8 cellular contexts compared by ENCODE assay signal in genomic region chr3:129608087-129608935, GRCh38. TPM values are rescaled to one million over a fixed set of nuclear protein-coding genes. Genes with fewer than 3 reads are reported as not detected.
DNase-seq lines count a peak whose midpoint lies in the region; ATAC-seq and TF ChIP-seq lines count a peak whose summit lies in the region.

No MANE protein-coding gene starts in this region.

- H3K4me1 ChIP-seq in CD4-positive, CD25-positive, alpha-beta regulatory T cell (ENCODE audit: control insufficient read depth, insufficient read depth, low read length, poor library complexity, severe bottlenecking): peaks cover 16% of the 10 kb centered on the region
- peaks cover 0 to 76% (median 52%) of the 10 kb centered on the region in 4 donors for H3K4me1 ChIP-seq in tibial nerve

- H3K36me3 Mint-ChIP-seq in CD4-positive, CD25-positive, alpha-beta regulatory T cell: no peaks in the 10 kb centered on the region
- H3K36me3 Mint-ChIP-seq in IgD-negative memory B cell: no peaks in the 10 kb centered on the region

- H3K27ac Mint-ChIP-seq in CD4-positive, CD25-positive, alpha-beta regulatory T cell: peak overlapping the region in 2 of 3 donors; percentile 42 to 91
- H3K27ac Mint-ChIP-seq in IgD-negative memory B cell: peak overlapping the region in 1 of 3 donors; percentile 2

- DNase-seq in CD4-positive, CD25-positive, alpha-beta regulatory T cell: no peak
- DNase-seq in iris pigment epithelial cell (ENCODE audit: low read depth) (peak; percentile 59), tibial nerve (ENCODE audit: low spot score in 2 of 2) (no peak)
- no peak for DNase-seq in stimulated activated CD4-positive, alpha-beta T cell treated with anti-CD3 and anti-CD28 coated beads, Interleukin-15, amount 100 ng/mL, for 24 hours
- no peak for DNase-seq in effector CD8-positive, alpha-beta T cell (lab: John Stamatoyannopoulos, UW)

- WGBS in tibial nerve, 2 donors: 57 to 66% methylated on average over 14 to 17 of the region's 17 CpGs

- TF ChIP-seq POLR2A in tibial nerve (IDR thresholded peaks at IDR 0.05): no peak

- peaks cover 46% of the 10 kb centered on the region for H3K27me3 Mint-ChIP-seq in CD4-positive, CD25-positive, alpha-beta regulatory T cell
- H3K27me3 Mint-ChIP-seq in IgD-negative memory B cell: peaks cover 10% of the 10 kb centered on the region

- peak; percentile 30 for TF ChIP-seq CTCF in WI38 (IDR thresholded peaks at IDR 0.05; ENCODE audit: low read depth, low read length)
- TF ChIP-seq CTCF in tibial nerve (IDR thresholded peaks at IDR 0.05): peak in 3 of 5 experiments; percentile 12 to 47 (median 24)

- no peaks in the 10 kb centered on the region for H3K36me3 ChIP-seq in CD4-positive, CD25-positive, alpha-beta regulatory T cell (ENCODE audit: control insufficient read depth, insufficient read depth, low read length)
- H3K36me3 ChIP-seq in tibial nerve: no peaks in the 10 kb centered on the region

- peaks cover 0 to 2% (median 0%) of the 10 kb centered on the region in 7 donors for H3K9me3 Mint-ChIP-seq in CD4-positive, CD25-positive, alpha-beta regulatory T cell
- H3K9me3 Mint-ChIP-seq in IgD-negative memory B cell: no peaks in the 10 kb centered on the region

- H3K4me1 Mint-ChIP-seq in CD4-positive, CD25-positive, alpha-beta regulatory T cell: peaks cover 0 to 21% (median 4%) of the 10 kb centered on the region in 4 donors
- H3K4me1 Mint-ChIP-seq in IgD-negative memory B cell: peaks cover 2 to 8% (median 5%) of the 10 kb centered on the region in 3 donors

- H3K4me3 Mint-ChIP-seq in CD4-positive, CD25-positive, alpha-beta regulatory T cell: peak overlapping the region; percentile 33 to 94 (median 70)
- peak overlapping the region in 3 of 4 donors; percentile 39 to 76 (median 63) for H3K4me3 Mint-ChIP-seq in IgD-negative memory B cell

- H3K27ac ChIP-seq in CD4-positive, CD25-positive, alpha-beta regulatory T cell (ENCODE audit: insufficient read depth, low read length, poor library complexity, severe bottlenecking): no peak overlapping the region
- H3K27ac ChIP-seq in tibial nerve: peak overlapping the region; percentile 90 to 99 (median 93)

- H3K27me3 ChIP-seq in CD4-positive, CD25-positive, alpha-beta regulatory T cell (ENCODE audit: control insufficient read depth, insufficient read depth, low read length): peaks cover 10% of the 10 kb centered on the region
- H3K27me3 ChIP-seq in tibial nerve: no peaks in the 10 kb centered on the region

- no peak for ATAC-seq in CD4-positive, CD25-positive, alpha-beta regulatory T cell (ENCODE audit: low read depth in 2 of 2)
- ATAC-seq in HG02571 (IDR thresholded peaks at IDR 0.05; ENCODE audit: unreplicated experiment): no peak

- no peak for TF ChIP-seq EP300 in tibial nerve (IDR thresholded peaks at IDR 0.05)

- no peak overlapping the region for H3K4me3 ChIP-seq in CD4-positive, CD25-positive, alpha-beta regulatory T cell (ENCODE audit: low read depth, low read length)
- H3K4me3 ChIP-seq in WI38 (ENCODE audit: low read depth, low read length): no peak overlapping the region
- peak overlapping the region in 1 of 4 donors; percentile 84 for H3K4me3 ChIP-seq in tibial nerve

- H3K9me3 ChIP-seq in CD4-positive, CD25-positive, alpha-beta regulatory T cell (ENCODE audit: control insufficient read depth in 2 of 2, low read length in 2 of 2): no peaks in the 10 kb centered on the region
- no peaks in the 10 kb centered on the region for H3K9me3 ChIP-seq in tibial nerve

RNA-seq across cellular contexts. Expression of gene PLXND1, which starts 1.8 kb away (rescaled TPM):
- 11.3 TPM for total RNA-seq in CD4-positive, CD25-positive, alpha-beta regulatory T cell
- polyA plus RNA-seq in CD4-positive, CD25-positive, alpha-beta regulatory T cell: under 1 TPM in 3 of 4 donors, not detected in 1; 0.48 to 0.88 (median 0.79) TPM
- 3.0 TPM for polyA plus RNA-seq in IgD-negative memory B cell
- 100 to 1,000 TPM; 155 to 300 (median 197) TPM for total RNA-seq in tibial nerve

Comparison
In these comparisons a context has a peak if more than half of its experiments do, and no peak if none do; other contexts are left out.
1. RNA of gene PLXND1, which starts 1.8 kb away (total RNA-seq): 155 to 300 TPM in tibial nerve; 11.3 TPM in CD4-positive, CD25-positive, alpha-beta regulatory T cell (single experiment); every median in the first group is over 10 times any median in the second.